In genomic region chr5:34531736-34532135, GRCh38 we compare ENCODE assay signal across 21 cellular contexts.
DNase-seq lines count a peak whose midpoint lies in the region; ATAC-seq and TF ChIP-seq lines count a peak whose summit lies in the region.
"Had no signal": no experiment of that assay in that cellular context is flagged by ENCODE, and none has a peak within 500 bp of the region (broad histone marks: within the 10 kb centered on the region; RNA-seq: fewer than 3 reads in every experiment).

No MANE protein-coding gene starts in this region.

- H3K9ac ChIP-seq in SK-N-SH: peak overlapping the region; percentile 17; the same call in 1 of the 2 replicates

- H3K9me2 ChIP-seq in SK-N-SH: no peaks in the 10 kb centered on the region
- no peaks in the 10 kb centered on the region for H3K9me2 ChIP-seq in hepatocyte (replicated peaks; ENCODE audit: insufficient read depth)

- H3K4me2 ChIP-seq in SK-N-SH (peak overlapping the region; percentile 45; the same call in 1 of the 2 replicates), hepatocyte (no peak overlapping the region)

- peak overlapping the region; percentile 40; the same call in 1 of the 2 replicates for H2AFZ ChIP-seq in SK-N-SH (ENCODE audit: low read depth)
- no peak overlapping the region for H2AFZ ChIP-seq in hepatocyte

- H4K20me1 ChIP-seq in SK-N-SH (ENCODE audit: insufficient read depth): no peaks in the 10 kb centered on the region
- H4K20me1 ChIP-seq in hepatocyte (ENCODE audit: insufficient read depth, poor library complexity, severe bottlenecking): no peaks in the 10 kb centered on the region

- H3K4me1 ChIP-seq in SK-N-SH (ENCODE audit: control insufficient read depth in 1 of 2, insufficient read depth in 2 of 2, low read depth in 1 of 2, low read length in 1 of 2) (peaks cover 3 to 29% of the 10 kb centered on the region in 2 experiments), hepatocyte (ENCODE audit: insufficient read depth) (peaks cover 24% of the 10 kb centered on the region), right atrium auricular region (no peaks in the 10 kb centered on the region)
- H3K4me1 ChIP-seq: gastrocnemius medialis, HAP-1 had no signal

- H3K79me2 ChIP-seq in SK-N-SH (ENCODE audit: insufficient read depth): no peaks in the 10 kb centered on the region
- no peaks in the 10 kb centered on the region for H3K79me2 ChIP-seq in hepatocyte

- H3K4me3 ChIP-seq in SK-N-SH (ENCODE audit: low read depth in 2 of 2, low read length in 1 of 2) (no peak overlapping the region), choroid plexus epithelial cell (ENCODE audit: low read depth, low read length) (no peak overlapping the region), hepatocyte (no peak overlapping the region), right atrium auricular region (no peak overlapping the region)
- H3K4me3 ChIP-seq: gastrocnemius medialis, HAP-1 had no signal

- TF ChIP-seq EP300 in SK-N-SH (IDR thresholded peaks at IDR 0.05; ENCODE audit: borderline replicate concordance in 1 of 2, low read depth in 1 of 2, low read length in 1 of 2): no peak

- no peaks in the 10 kb centered on the region for H3K36me3 ChIP-seq in SK-N-SH (replicated peaks in 1 of 2; ENCODE audit: control insufficient read depth in 1 of 2, insufficient read depth in 2 of 2, low read length in 1 of 2)
- H3K36me3 ChIP-seq in hepatocyte (replicated peaks; ENCODE audit: insufficient read depth, low read depth): no peaks in the 10 kb centered on the region
- H3K36me3 ChIP-seq in right atrium auricular region: no peaks in the 10 kb centered on the region
- H3K36me3 ChIP-seq: gastrocnemius medialis, HAP-1, WERI-Rb-1 had no signal

- no peak for ATAC-seq in HG02678 (IDR thresholded peaks at IDR 0.05; ENCODE audit: unreplicated experiment)
- ATAC-seq: activated CD8-positive, alpha-beta memory T cell treated with anti-CD3 and anti-CD28 coated beads, Interleukin-2, amount 10 ng/mL, durations not matched to agents 7 days and 5 days; gastrocnemius medialis; HepG2 had no signal

- H3K27me3 ChIP-seq in SK-N-SH (ENCODE audit: insufficient read depth) (no peaks in the 10 kb centered on the region), hepatocyte (no peaks in the 10 kb centered on the region), right atrium auricular region (no peaks in the 10 kb centered on the region)
- H3K27me3 ChIP-seq: gastrocnemius medialis had no signal

- 30% methylated on average over 4 of the region's 4 CpGs for WGBS in SK-N-SH (ENCODE audit: low lambda C conversion rate)
- 49% methylated on average over 4 of the region's 4 CpGs for WGBS in hepatocyte (ENCODE audit: low lambda C conversion rate, missing lambda C conversion rate)

- no peak for TF ChIP-seq RAD21 in SK-N-SH (IDR thresholded peaks at IDR 0.05; ENCODE audit: low read length)

- H3F3A ChIP-seq in SK-N-SH (replicated peaks; ENCODE audit: insufficient read depth): peaks cover 38% of the 10 kb centered on the region

- no peak for DNase-seq in SK-N-SH
- DNase-seq in choroid plexus epithelial cell (ENCODE audit: low read depth): peak; percentile 86
- DNase-seq in myocyte (ENCODE audit: low read depth): peak; percentile 25
- no peak for DNase-seq in hepatocyte (ENCODE audit: low spot score)
- no peak for DNase-seq in stimulated activated CD4-positive, alpha-beta T cell treated with anti-CD3 and anti-CD28 coated beads, Interleukin-4, amount 100 ng/mL, for 24 hours
- no peak for DNase-seq in right atrium auricular region (ENCODE audit: low spot score)
- DNase-seq: activated CD4-positive, alpha-beta T cell treated with anti-CD3 and anti-CD28 coated beads, Interleukin-2, amount 10 ng/mL, durations not matched to agents 7 days and 5 days; activated CD8-positive, alpha-beta memory T cell treated with anti-CD3 and anti-CD28 coated beads, Interleukin-2, amount 10 ng/mL, durations not matched to agents 7 days and 5 days; activated naive CD4-positive, alpha-beta T cell treated with anti-CD3 and anti-CD28 coated beads, Interleukin-2, amount 50 U/mL, for 16 hours; effector CD8-positive, alpha-beta T cell; gastrocnemius medialis; hippocampal formation; immature natural killer cell; NCI-H1092; NCI-H1930; OCI-M1; WERI-Rb-1 had no signal

- POLR2A ChIA-PET in SK-N-SH (lab: Yijun Ruan, JAX): no interaction called here

- H3K9me3 ChIP-seq in SK-N-SH: no peaks in the 10 kb centered on the region
- no peaks in the 10 kb centered on the region for H3K9me3 ChIP-seq in hepatocyte (ENCODE audit: low read depth)
- no peaks in the 10 kb centered on the region for H3K9me3 ChIP-seq in right atrium auricular region
- H3K9me3 ChIP-seq: gastrocnemius medialis, HAP-1 had no signal

- CTCF ChIA-PET in SK-N-SH (lab: Yijun Ruan, JAX): interaction anchor here (2.4 to 3.5 kb wide), 2 partner anchors 8 to 366 kb away, joined by 10 to 17 read pairs; no protein-coding TSS in a partner anchor

- TF ChIP-seq CTCF in SK-N-SH (IDR thresholded peaks at IDR 0.05) (no peak), choroid plexus epithelial cell (conservative IDR thresholded peaks at IDR 0.05; ENCODE audit: low read depth, low read length) (no peak), hepatocyte (IDR thresholded peaks at IDR 0.05; ENCODE audit: poor library complexity) (no peak), right atrium auricular region (IDR thresholded peaks at IDR 0.05) (no peak)

- H3K27ac ChIP-seq in SK-N-SH (ENCODE audit: low read depth in 2 of 2, low read length in 1 of 2) (peak overlapping the region in 1 of 2 experiments; percentile 96; a peak in 2 of 4 replicates), hepatocyte (no peak overlapping the region), right atrium auricular region (no peak overlapping the region)
- H3K27ac ChIP-seq: gastrocnemius medialis, HL-60, WERI-Rb-1 had no signal

TF ChIP-seq in SK-N-SH, 30 proteins besides CTCF, POLR2A, EP300 and RAD21:
- TF ChIP-seq MXI1 (IDR thresholded peaks at IDR 0.05; ENCODE audit: low read depth, low read length): no peak
- no peak for TF ChIP-seq PBX3 (IDR thresholded peaks at IDR 0.05)
- no peak for TF ChIP-seq YY1 (IDR thresholded peaks at IDR 0.05; ENCODE audit: low read depth)
- peak; percentile 37; the same call in 1 of the 2 replicates for TF ChIP-seq NFIC (IDR thresholded peaks at IDR 0.05; ENCODE audit: borderline replicate concordance)

Comparison
In these comparisons a context has a peak if more than half of its experiments do, and no peak if none do; other contexts are left out.
1. DNase-seq: peak in choroid plexus epithelial cell (single experiment) and myocyte (single experiment); none in SK-N-SH (single experiment), hepatocyte (single experiment), stimulated activated CD4-positive, alpha-beta T cell treated with anti-CD3 and anti-CD28 coated beads, Interleukin-4, amount 100 ng/mL, for 24 hours (single experiment) and right atrium auricular region (single experiment).